In the genomic region with DNA sequence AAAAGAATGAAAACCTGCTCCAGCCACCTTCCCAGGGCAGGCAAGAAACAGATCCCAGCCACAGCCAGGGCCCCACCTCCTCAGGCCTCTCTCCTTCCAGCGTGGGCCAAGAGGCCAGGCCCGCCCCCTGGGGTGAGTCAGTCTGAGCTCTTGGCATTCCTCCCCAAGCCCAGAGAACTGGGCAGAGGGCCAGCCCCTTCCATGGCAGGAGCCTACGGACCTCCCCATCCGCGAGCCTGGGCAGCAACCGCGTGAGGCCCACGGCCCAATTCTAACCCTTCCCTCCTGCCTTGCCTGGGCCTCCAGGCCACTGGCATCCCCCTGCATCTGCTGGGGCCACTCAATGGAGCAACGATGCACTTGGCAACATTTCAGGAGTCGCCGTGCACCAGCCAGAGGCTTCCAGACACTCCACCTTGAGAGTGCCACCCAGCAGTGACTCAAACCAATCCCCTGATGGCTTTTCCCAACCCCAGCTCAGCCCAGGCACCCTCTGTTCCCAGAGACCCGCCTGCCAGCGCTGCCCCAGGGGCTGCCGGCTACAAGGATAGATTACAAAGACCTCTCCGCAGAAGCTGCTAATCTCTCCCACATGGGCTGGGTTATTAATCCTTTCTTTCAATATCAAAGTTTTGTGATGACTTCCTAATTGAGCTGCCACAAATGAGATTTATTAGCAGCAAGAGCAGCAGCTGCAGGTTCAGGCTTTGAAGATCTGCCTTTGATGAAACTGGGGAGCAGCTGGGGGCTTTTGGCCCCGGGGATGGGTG, we compare ENCODE assay signal across 1 cellular context.
TF ChIP-seq lines count a peak whose summit lies in the region.

No MANE protein-coding gene starts in this region.

TF ChIP-seq in HEK293, 187 proteins besides CTCF, POLR2A, EP300 and RAD21 (continued from another document and continues in another):
- TF ChIP-seq, protein P1, sequence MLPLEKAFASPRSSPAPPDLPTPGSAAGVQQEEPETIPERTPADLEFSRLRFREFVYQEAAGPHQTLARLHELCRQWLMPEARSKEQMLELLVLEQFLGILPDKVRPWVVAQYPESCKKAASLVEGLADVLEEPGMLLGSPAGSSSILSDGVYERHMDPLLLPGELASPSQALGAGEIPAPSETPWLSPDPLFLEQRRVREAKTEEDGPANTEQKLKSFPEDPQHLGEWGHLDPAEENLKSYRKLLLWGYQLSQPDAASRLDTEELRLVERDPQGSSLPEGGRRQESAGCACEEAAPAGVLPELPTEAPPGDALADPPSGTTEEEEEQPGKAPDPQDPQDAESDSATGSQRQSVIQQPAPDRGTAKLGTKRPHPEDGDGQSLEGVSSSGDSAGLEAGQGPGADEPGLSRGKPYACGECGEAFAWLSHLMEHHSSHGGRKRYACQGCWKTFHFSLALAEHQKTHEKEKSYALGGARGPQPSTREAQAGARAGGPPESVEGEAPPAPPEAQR (tag by site-specific recombination; IDR thresholded peaks at IDR 0.05), result no peak
- TF ChIP-seq, protein P2, sequence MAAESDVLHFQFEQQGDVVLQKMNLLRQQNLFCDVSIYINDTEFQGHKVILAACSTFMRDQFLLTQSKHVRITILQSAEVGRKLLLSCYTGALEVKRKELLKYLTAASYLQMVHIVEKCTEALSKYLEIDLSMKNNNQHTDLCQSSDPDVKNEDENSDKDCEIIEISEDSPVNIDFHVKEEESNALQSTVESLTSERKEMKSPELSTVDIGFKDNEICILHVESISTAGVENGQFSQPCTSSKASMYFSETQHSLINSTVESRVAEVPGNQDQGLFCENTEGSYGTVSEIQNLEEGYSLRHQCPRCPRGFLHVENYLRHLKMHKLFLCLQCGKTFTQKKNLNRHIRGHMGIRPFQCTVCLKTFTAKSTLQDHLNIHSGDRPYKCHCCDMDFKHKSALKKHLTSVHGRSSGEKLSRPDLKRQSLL (tag by site-specific recombination; IDR thresholded peaks at IDR 0.05), result no peak
- TF ChIP-seq MEIS1 (CRISPR knock-in tag; IDR thresholded peaks at IDR 0.05; ENCODE audit: borderline replicate concordance) (no peak; the same call in 1 of the 2 replicates), ZNF157 (tag by site-specific recombination; IDR thresholded peaks at IDR 0.05) (no peak), ZNF169 (tag by site-specific recombination; IDR thresholded peaks at IDR 0.05) (no peak), ZNF24 (tag by site-specific recombination; IDR thresholded peaks at IDR 0.05) (no peak), ZNF561 (tag by site-specific recombination; IDR thresholded peaks at IDR 0.05; ENCODE audit: borderline replicate concordance) (no peak), GFI1B (tag by site-specific recombination; IDR thresholded peaks at IDR 0.05) (no peak), SP3 (tag by site-specific recombination; IDR thresholded peaks at IDR 0.05) (peak; percentile 64), ZFHX2 (tag by site-specific recombination; conservative IDR thresholded peaks at IDR 0.05) (peak; percentile 77), KLF8 (tag by site-specific recombination; IDR thresholded peaks at IDR 0.05) (no peak), ZNF19 (tag by site-specific recombination; IDR thresholded peaks at IDR 0.05; ENCODE audit: low read depth) (no peak), ZNF37A (tag by site-specific recombination; IDR thresholded peaks at IDR 0.05) (no peak), ZNF146 (tag by site-specific recombination; IDR thresholded peaks at IDR 0.05) (no peak), ZNF707 (tag by site-specific recombination; IDR thresholded peaks at IDR 0.05) (no peak), ZNF521 (tag by site-specific recombination; IDR thresholded peaks at IDR 0.05) (no peak), ZNF184 (tag by site-specific recombination; IDR thresholded peaks at IDR 0.05) (no peak), IKZF3 (tag by site-specific recombination; IDR thresholded peaks at IDR 0.05) (no peak), ZNF114 (tag by site-specific recombination; IDR thresholded peaks at IDR 0.05) (no peak), TCF7L2 (IDR thresholded peaks at IDR 0.05; ENCODE audit: borderline replicate concordance, low read depth, low read length) (no peak), REPIN1 (tag by site-specific recombination; IDR thresholded peaks at IDR 0.05; ENCODE audit: low read depth) (no peak), ZNF624 (tag by site-specific recombination; IDR thresholded peaks at IDR 0.05) (no peak), ZNF785 (tag by site-specific recombination; IDR thresholded peaks at IDR 0.05) (no peak), ZNF626 (tag by site-specific recombination; IDR thresholded peaks at IDR 0.05) (no peak), ZNF423 (tag by site-specific recombination; IDR thresholded peaks at IDR 0.05) (no peak), SP7 (tag by site-specific recombination; IDR thresholded peaks at IDR 0.05) (peak; percentile 85), FEZF1 (tag by site-specific recombination; IDR thresholded peaks at IDR 0.05) (no peak; the same call in 1 of the 2 replicates), ZNF610 (tag by site-specific recombination; IDR thresholded peaks at IDR 0.05; ENCODE audit: borderline replicate concordance) (no peak), ZBTB17 (tag by site-specific recombination; IDR thresholded peaks at IDR 0.05) (peak; percentile 81), ZBTB21 (tag by site-specific recombination; IDR thresholded peaks at IDR 0.05) (no peak), ZNF560 (tag by site-specific recombination; IDR thresholded peaks at IDR 0.05; ENCODE audit: borderline replicate concordance) (no peak), ZNF670 (tag by site-specific recombination; IDR thresholded peaks at IDR 0.05; ENCODE audit: low read depth) (no peak), ZFP37 (tag by site-specific recombination; IDR thresholded peaks at IDR 0.05) (no peak; the same call in 1 of the 2 replicates), BCL11A (tag by site-specific recombination; IDR thresholded peaks at IDR 0.05; ENCODE audit: low read depth) (no peak; the same call in 1 of the 2 replicates), ZNF223 (tag by site-specific recombination; IDR thresholded peaks at IDR 0.05) (no peak), ZNF350 (tag by site-specific recombination; IDR thresholded peaks at IDR 0.05) (no peak), ZBTB8A (tag by site-specific recombination; IDR thresholded peaks at IDR 0.05) (no peak), BCL11B (tag by site-specific recombination; IDR thresholded peaks at IDR 0.05; ENCODE audit: low read depth) (no peak), ZNF404 (tag by site-specific recombination; IDR thresholded peaks at IDR 0.05) (no peak), ZNF366 (tag by site-specific recombination; conservative IDR thresholded peaks at IDR 0.05) (peak; percentile 64; the same call in 1 of the 2 replicates), ZNF138 (tag by site-specific recombination; IDR thresholded peaks at IDR 0.05; ENCODE audit: borderline replicate concordance) (no peak), ZNF211 (tag by site-specific recombination; IDR thresholded peaks at IDR 0.05; ENCODE audit: low read depth) (no peak)
- TF ChIP-seq, protein P3, sequence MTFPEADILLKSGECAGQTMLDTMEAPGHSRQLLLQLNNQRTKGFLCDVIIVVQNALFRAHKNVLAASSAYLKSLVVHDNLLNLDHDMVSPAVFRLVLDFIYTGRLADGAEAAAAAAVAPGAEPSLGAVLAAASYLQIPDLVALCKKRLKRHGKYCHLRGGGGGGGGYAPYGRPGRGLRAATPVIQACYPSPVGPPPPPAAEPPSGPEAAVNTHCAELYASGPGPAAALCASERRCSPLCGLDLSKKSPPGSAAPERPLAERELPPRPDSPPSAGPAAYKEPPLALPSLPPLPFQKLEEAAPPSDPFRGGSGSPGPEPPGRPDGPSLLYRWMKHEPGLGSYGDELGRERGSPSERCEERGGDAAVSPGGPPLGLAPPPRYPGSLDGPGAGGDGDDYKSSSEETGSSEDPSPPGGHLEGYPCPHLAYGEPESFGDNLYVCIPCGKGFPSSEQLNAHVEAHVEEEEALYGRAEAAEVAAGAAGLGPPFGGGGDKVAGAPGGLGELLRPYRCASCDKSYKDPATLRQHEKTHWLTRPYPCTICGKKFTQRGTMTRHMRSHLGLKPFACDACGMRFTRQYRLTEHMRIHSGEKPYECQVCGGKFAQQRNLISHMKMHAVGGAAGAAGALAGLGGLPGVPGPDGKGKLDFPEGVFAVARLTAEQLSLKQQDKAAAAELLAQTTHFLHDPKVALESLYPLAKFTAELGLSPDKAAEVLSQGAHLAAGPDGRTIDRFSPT (tag by site-specific recombination; IDR thresholded peaks at IDR 0.05), result no peak
- TF ChIP-seq, protein P4, sequence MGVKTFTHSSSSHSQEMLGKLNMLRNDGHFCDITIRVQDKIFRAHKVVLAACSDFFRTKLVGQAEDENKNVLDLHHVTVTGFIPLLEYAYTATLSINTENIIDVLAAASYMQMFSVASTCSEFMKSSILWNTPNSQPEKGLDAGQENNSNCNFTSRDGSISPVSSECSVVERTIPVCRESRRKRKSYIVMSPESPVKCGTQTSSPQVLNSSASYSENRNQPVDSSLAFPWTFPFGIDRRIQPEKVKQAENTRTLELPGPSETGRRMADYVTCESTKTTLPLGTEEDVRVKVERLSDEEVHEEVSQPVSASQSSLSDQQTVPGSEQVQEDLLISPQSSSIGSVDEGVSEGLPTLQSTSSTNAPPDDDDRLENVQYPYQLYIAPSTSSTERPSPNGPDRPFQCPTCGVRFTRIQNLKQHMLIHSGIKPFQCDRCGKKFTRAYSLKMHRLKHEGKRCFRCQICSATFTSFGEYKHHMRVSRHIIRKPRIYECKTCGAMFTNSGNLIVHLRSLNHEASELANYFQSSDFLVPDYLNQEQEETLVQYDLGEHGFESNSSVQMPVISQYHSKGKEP (tag by site-specific recombination; IDR thresholded peaks at IDR 0.05), result no peak
- TF ChIP-seq, protein P5, sequence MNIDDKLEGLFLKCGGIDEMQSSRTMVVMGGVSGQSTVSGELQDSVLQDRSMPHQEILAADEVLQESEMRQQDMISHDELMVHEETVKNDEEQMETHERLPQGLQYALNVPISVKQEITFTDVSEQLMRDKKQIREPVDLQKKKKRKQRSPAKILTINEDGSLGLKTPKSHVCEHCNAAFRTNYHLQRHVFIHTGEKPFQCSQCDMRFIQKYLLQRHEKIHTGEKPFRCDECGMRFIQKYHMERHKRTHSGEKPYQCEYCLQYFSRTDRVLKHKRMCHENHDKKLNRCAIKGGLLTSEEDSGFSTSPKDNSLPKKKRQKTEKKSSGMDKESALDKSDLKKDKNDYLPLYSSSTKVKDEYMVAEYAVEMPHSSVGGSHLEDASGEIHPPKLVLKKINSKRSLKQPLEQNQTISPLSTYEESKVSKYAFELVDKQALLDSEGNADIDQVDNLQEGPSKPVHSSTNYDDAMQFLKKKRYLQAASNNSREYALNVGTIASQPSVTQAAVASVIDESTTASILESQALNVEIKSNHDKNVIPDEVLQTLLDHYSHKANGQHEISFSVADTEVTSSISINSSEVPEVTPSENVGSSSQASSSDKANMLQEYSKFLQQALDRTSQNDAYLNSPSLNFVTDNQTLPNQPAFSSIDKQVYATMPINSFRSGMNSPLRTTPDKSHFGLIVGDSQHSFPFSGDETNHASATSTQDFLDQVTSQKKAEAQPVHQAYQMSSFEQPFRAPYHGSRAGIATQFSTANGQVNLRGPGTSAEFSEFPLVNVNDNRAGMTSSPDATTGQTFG (tag by site-specific recombination; IDR thresholded peaks at IDR 0.05; ENCODE audit: borderline replicate concordance), result no peak
- TF ChIP-seq, protein P6, sequence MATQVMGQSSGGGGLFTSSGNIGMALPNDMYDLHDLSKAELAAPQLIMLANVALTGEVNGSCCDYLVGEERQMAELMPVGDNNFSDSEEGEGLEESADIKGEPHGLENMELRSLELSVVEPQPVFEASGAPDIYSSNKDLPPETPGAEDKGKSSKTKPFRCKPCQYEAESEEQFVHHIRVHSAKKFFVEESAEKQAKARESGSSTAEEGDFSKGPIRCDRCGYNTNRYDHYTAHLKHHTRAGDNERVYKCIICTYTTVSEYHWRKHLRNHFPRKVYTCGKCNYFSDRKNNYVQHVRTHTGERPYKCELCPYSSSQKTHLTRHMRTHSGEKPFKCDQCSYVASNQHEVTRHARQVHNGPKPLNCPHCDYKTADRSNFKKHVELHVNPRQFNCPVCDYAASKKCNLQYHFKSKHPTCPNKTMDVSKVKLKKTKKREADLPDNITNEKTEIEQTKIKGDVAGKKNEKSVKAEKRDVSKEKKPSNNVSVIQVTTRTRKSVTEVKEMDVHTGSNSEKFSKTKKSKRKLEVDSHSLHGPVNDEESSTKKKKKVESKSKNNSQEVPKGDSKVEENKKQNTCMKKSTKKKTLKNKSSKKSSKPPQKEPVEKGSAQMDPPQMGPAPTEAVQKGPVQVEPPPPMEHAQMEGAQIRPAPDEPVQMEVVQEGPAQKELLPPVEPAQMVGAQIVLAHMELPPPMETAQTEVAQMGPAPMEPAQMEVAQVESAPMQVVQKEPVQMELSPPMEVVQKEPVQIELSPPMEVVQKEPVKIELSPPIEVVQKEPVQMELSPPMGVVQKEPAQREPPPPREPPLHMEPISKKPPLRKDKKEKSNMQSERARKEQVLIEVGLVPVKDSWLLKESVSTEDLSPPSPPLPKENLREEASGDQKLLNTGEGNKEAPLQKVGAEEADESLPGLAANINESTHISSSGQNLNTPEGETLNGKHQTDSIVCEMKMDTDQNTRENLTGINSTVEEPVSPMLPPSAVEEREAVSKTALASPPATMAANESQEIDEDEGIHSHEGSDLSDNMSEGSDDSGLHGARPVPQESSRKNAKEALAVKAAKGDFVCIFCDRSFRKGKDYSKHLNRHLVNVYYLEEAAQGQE (tag by site-specific recombination; IDR thresholded peaks at IDR 0.05), result no peak
- TF ChIP-seq, protein P7, sequence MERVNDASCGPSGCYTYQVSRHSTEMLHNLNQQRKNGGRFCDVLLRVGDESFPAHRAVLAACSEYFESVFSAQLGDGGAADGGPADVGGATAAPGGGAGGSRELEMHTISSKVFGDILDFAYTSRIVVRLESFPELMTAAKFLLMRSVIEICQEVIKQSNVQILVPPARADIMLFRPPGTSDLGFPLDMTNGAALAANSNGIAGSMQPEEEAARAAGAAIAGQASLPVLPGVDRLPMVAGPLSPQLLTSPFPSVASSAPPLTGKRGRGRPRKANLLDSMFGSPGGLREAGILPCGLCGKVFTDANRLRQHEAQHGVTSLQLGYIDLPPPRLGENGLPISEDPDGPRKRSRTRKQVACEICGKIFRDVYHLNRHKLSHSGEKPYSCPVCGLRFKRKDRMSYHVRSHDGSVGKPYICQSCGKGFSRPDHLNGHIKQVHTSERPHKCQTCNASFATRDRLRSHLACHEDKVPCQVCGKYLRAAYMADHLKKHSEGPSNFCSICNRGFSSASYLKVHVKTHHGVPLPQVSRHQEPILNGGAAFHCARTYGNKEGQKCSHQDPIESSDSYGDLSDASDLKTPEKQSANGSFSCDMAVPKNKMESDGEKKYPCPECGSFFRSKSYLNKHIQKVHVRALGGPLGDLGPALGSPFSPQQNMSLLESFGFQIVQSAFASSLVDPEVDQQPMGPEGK (tag by site-specific recombination; IDR thresholded peaks at IDR 0.05), result peak; percentile 92
- TF ChIP-seq, protein P8, sequence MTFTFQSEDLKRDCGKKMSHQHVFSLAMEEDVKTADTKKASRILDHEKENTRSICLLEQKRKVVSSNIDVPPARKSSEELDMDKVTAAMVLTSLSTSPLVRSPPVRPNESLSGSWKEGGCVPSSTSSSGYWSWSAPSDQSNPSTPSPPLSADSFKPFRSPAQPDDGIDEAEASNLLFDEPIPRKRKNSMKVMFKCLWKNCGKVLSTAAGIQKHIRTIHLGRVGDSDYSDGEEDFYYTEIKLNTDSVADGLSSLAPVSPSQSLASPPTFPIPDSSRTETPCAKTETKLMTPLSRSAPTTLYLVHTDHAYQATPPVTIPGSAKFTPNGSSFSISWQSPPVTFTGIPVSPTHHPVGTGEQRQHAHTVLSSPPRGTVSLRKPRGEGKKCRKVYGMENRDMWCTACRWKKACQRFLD (tag by site-specific recombination; IDR thresholded peaks at IDR 0.05), result no peak
